Comparison of ENCODE assay signal across 8 cellular contexts in genomic region chr17:59361386-59361785, GRCh38. TPM values are rescaled to one million over a fixed set of nuclear protein-coding genes. Genes with fewer than 3 reads are reported as not detected.
DNase-seq lines count a peak whose midpoint lies in the region; ATAC-seq and TF ChIP-seq lines count a peak whose summit lies in the region.

No MANE protein-coding gene starts in this region.

- no peaks in the 10 kb centered on the region for H3K27me3 Mint-ChIP-seq in effector memory CD8-positive, alpha-beta T cell

- peak overlapping the region; percentile 27 to 44 for H3K27ac Mint-ChIP-seq in effector memory CD8-positive, alpha-beta T cell

- no peak for ATAC-seq in effector memory CD8-positive, alpha-beta T cell (replicated peaks)
- ATAC-seq in HG02798 (IDR thresholded peaks at IDR 0.05; ENCODE audit: poor library complexity, unreplicated experiment) (no peak), esophagus mucosa (no peak)

- no peaks in the 10 kb centered on the region for H3K9me3 Mint-ChIP-seq in effector memory CD8-positive, alpha-beta T cell

- peaks cover 15% of the 10 kb centered on the region for H3K79me2 ChIP-seq in smooth muscle cell (ENCODE audit: low read depth)

- no peaks in the 10 kb centered on the region for H4K20me1 ChIP-seq in smooth muscle cell (ENCODE audit: low read depth)

- H2AFZ ChIP-seq in smooth muscle cell (ENCODE audit: low read depth) = no peak overlapping the region

- peak; percentile 87 for DNase-seq in GM04503 (ENCODE audit: low read depth)
- DNase-seq in SJSA1 (ENCODE audit: low read depth in 1 of 2, low spot score in 2 of 2) = peak in 1 of 2 experiments; percentile 69
- DNase-seq in effector memory CD8-positive, alpha-beta T cell = no peak
- no peak for DNase-seq in smooth muscle cell (lab: John Stamatoyannopoulos, UW; ENCODE audit: unreplicated experiment)
- no peak for DNase-seq in prostate gland (ENCODE audit: low spot score)
- DNase-seq in stimulated activated CD8-positive, alpha-beta memory T cell treated with anti-CD3 and anti-CD28 coated beads, Interleukin-4, amount 100 ng/mL, for 48 hours = no peak

- H3K4me3 Mint-ChIP-seq in effector memory CD8-positive, alpha-beta T cell = peak overlapping the region; percentile 43 to 51

- H3K36me3 ChIP-seq in SJSA1 (no peaks in the 10 kb centered on the region), smooth muscle cell (ENCODE audit: low read depth) (no peaks in the 10 kb centered on the region), prostate gland (no peaks in the 10 kb centered on the region)

- H3K27ac ChIP-seq in SJSA1 (peak overlapping the region; percentile 31), smooth muscle cell (ENCODE audit: low read depth) (peak overlapping the region; percentile 91), prostate gland (no peak overlapping the region)

- H3K4me2 ChIP-seq in smooth muscle cell = peak overlapping the region; percentile 79

- no peak for TF ChIP-seq POLR2A in prostate gland (IDR thresholded peaks at IDR 0.05)

- no peak for TF ChIP-seq CTCF in smooth muscle cell (IDR thresholded peaks at IDR 0.05; ENCODE audit: borderline replicate concordance, insufficient read depth, poor library complexity, severe bottlenecking)
- TF ChIP-seq CTCF in prostate gland (IDR thresholded peaks at IDR 0.05) = no peak

- no peak overlapping the region for H3K4me3 ChIP-seq in SJSA1
- no peak overlapping the region for H3K4me3 ChIP-seq in smooth muscle cell
- no peak overlapping the region for H3K4me3 ChIP-seq in prostate gland

- intact Hi-C loops in prostate gland (cut with DNase I) = no loop called here

- H3K9ac ChIP-seq in smooth muscle cell (ENCODE audit: low read depth) = peak overlapping the region; percentile 53

- H3K9me3 ChIP-seq in SJSA1 (replicated peaks) (no peaks in the 10 kb centered on the region), smooth muscle cell (replicated peaks; ENCODE audit: low read depth) (no peaks in the 10 kb centered on the region), prostate gland (no peaks in the 10 kb centered on the region)

- H3K4me1 ChIP-seq in SJSA1 (replicated peaks) (peaks cover 72% of the 10 kb centered on the region), smooth muscle cell (ENCODE audit: low read depth) (peaks cover 49% of the 10 kb centered on the region), prostate gland (replicated peaks) (peaks cover 16% of the 10 kb centered on the region)

- WGBS in smooth muscle cell (ENCODE audit: low lambda C conversion rate) = 6% methylated on average over 3 of the region's 3 CpGs
- WGBS in prostate gland = 42% methylated on average over 3 of the region's 3 CpGs

- H3K27me3 ChIP-seq in SJSA1 (replicated peaks) (no peaks in the 10 kb centered on the region), smooth muscle cell (ENCODE audit: low read depth) (no peaks in the 10 kb centered on the region), prostate gland (replicated peaks; ENCODE audit: insufficient read depth) (no peaks in the 10 kb centered on the region)

- H3K4me1 Mint-ChIP-seq in effector memory CD8-positive, alpha-beta T cell (ENCODE audit: low read depth in 2 of 2) = peaks cover 45 to 49% of the 10 kb centered on the region in 2 donors

- peaks cover 10% of the 10 kb centered on the region for H3K36me3 Mint-ChIP-seq in effector memory CD8-positive, alpha-beta T cell (ENCODE audit: insufficient read depth)

- H3F3A ChIP-seq in smooth muscle cell (ENCODE audit: low read depth) = peaks cover 20% of the 10 kb centered on the region

RNA-seq across cellular contexts. Expression of gene YPEL2, which starts 29.9 kb away (rescaled TPM):
- total RNA-seq in SJSA1 (2014; rRNA removed; shearing (Covaris generic)) = 4.2 and 4.4 TPM in 2 replicates
- total RNA-seq in smooth muscle cell (8.0 and 9.6 TPM in 2 replicates), prostate gland (10 to 100 TPM; 12.8 to 40.3 TPM), esophagus mucosa (5.7 TPM)
- polyA plus RNA-seq in smooth muscle cell = 4.0 and 8.2 TPM in 2 replicates

Comparison
In these comparisons a context has a peak if more than half of its experiments do, and no peak if none do; other contexts are left out.
1. H3K27ac ChIP-seq: peak in SJSA1 (single experiment) and smooth muscle cell (single experiment); none in prostate gland (0 of 2).